In genomic region chr2:42495611-42496010, GRCh38 we compare ENCODE assay signal across 15 cellular contexts. TPM values are rescaled to one million over a fixed set of nuclear protein-coding genes. Genes with fewer than 3 reads are reported as not detected.
DNase-seq lines count a peak whose midpoint lies in the region; ATAC-seq and TF ChIP-seq lines count a peak whose summit lies in the region.
"Had no signal": no experiment of that assay in that cellular context is flagged by ENCODE, and none has a peak within 500 bp of the region (broad histone marks: within the 10 kb centered on the region; RNA-seq: fewer than 3 reads in every experiment).

No MANE protein-coding gene starts in this region.

- no peak for TF ChIP-seq POLR2A in HCT116 (IDR thresholded peaks at IDR 0.05; ENCODE audit: borderline replicate concordance, extremely low read depth, insufficient read depth, insufficient read length)

- intact Hi-C loops in HCT116 (cut with micrococcal nuclease) (loop anchor here (1.0 to 10.0 kb wide), 2 partner anchors 168 to 279 kb away; no protein-coding TSS in a partner anchor), OCI-LY7 (cut with micrococcal nuclease; ENCODE audit: unreplicated experiment) (loop anchor here (1.0 to 5.0 kb wide), 5 partner anchors 51 to 277 kb away; partner anchors contain the start of gene MTA3)

- H3K27me3 ChIP-seq in BLaER1 (peaks cover 10% of the 10 kb centered on the region; the same call in 1 of the 2 replicates), HCT116 (ENCODE audit: insufficient read depth, low read length) (no peaks in the 10 kb centered on the region), endodermal cell (ENCODE audit: control insufficient read depth, insufficient read depth, low read length, poor library complexity, severe bottlenecking) (peaks cover 48% of the 10 kb centered on the region)

- peaks cover 13% of the 10 kb centered on the region; the same call in 1 of the 2 replicates for H3K4me1 ChIP-seq in BLaER1
- peaks cover 0 to 21% of the 10 kb centered on the region in 2 experiments; a peak in 3 of 4 replicates for H3K4me1 ChIP-seq in HCT116 (ENCODE audit: control insufficient read depth in 1 of 2, insufficient read depth in 2 of 2, low read length in 2 of 2)
- peaks cover 10% of the 10 kb centered on the region for H3K4me1 ChIP-seq in OCI-LY7 (ENCODE audit: insufficient read depth, low read length, poor library complexity, severe bottlenecking)
- no peaks in the 10 kb centered on the region for H3K4me1 ChIP-seq in endodermal cell (ENCODE audit: control insufficient read depth, insufficient read depth, low read length)

- RAD21 ChIA-PET in HCT116 (lab: Charles Lee; ENCODE audit: low non-redundant PET in 1 of 2, low total read pairs in 2 of 2, uncharacterized antibody in 2 of 2, unreplicated experiment in 2 of 2) = no interaction called here

- H3K36me3 Mint-ChIP-seq in endodermal cell (ENCODE audit: low read depth) = no peaks in the 10 kb centered on the region
- H3K36me3 Mint-ChIP-seq: naive thymus-derived CD4-positive, alpha-beta T cell had no signal

- H4K20me1 ChIP-seq in BLaER1 (no peaks in the 10 kb centered on the region), HCT116 (ENCODE audit: insufficient read depth) (no peaks in the 10 kb centered on the region), OCI-LY7 (ENCODE audit: insufficient read depth, low read length) (no peaks in the 10 kb centered on the region)

- TF ChIP-seq CTCF in HCT116 (IDR thresholded peaks at IDR 0.05 in 2 of 3, conservative IDR thresholded peaks at IDR 0.05 in 1 of 3; ENCODE audit: borderline replicate concordance in 1 of 3, insufficient read depth in 1 of 3, low read depth in 2 of 3, low read length in 2 of 3) (no peak), OCI-LY7 (conservative IDR thresholded peaks at IDR 0.05; ENCODE audit: low read length) (no peak), endodermal cell (conservative IDR thresholded peaks at IDR 0.05) (no peak)

- H3K4me3 Mint-ChIP-seq in endodermal cell = no peak overlapping the region

- no peak for ATAC-seq in HCT116
- no peak for ATAC-seq in HG02798 (IDR thresholded peaks at IDR 0.05; ENCODE audit: poor library complexity, unreplicated experiment)
- no peak for ATAC-seq in GM19467 (IDR thresholded peaks at IDR 0.05; ENCODE audit: unreplicated experiment)

- H3K27me3 Mint-ChIP-seq in endodermal cell (ENCODE audit: insufficient read depth) = peaks cover 33% of the 10 kb centered on the region

- DNase-seq in HCT116 (ENCODE audit: low read depth, low spot score) (no peak), OCI-LY7 (ENCODE audit: low spot score) (no peak), endodermal cell (no peak), EL (no peak), GM19238 (ENCODE audit: insufficient read length, low spot score) (no peak)

- no peak overlapping the region; the same call in 1 of the 2 replicates for H3K4me3 ChIP-seq in BLaER1
- H3K4me3 ChIP-seq in HCT116 (replicated peaks in 1 of 2; ENCODE audit: low read depth in 1 of 2, low read length in 2 of 2) = peak overlapping the region in 1 of 2 experiments; percentile 68; a peak in 1 of 4 replicates
- peak overlapping the region; percentile 72 for H3K4me3 ChIP-seq in OCI-LY7 (ENCODE audit: low read depth, low read length, poor library complexity, severe bottlenecking)
- H3K4me3 ChIP-seq in endodermal cell (ENCODE audit: low read length) = peak overlapping the region; percentile 80

- H3K9me2 ChIP-seq in HCT116 (ENCODE audit: insufficient read depth) (no peaks in the 10 kb centered on the region), OCI-LY7 (ENCODE audit: insufficient read depth, low read length) (no peaks in the 10 kb centered on the region)

- H3K9me3 ChIP-seq in BLaER1 (no peaks in the 10 kb centered on the region), HCT116 (ENCODE audit: control insufficient read depth in 1 of 2, insufficient read depth in 1 of 2, low read depth in 1 of 2, low read length in 2 of 2) (no peaks in the 10 kb centered on the region), OCI-LY7 (ENCODE audit: low read length) (no peaks in the 10 kb centered on the region), endodermal cell (ENCODE audit: control insufficient read depth, low read length) (no peaks in the 10 kb centered on the region)

- no peaks in the 10 kb centered on the region for H3K79me2 ChIP-seq in HCT116 (ENCODE audit: insufficient read depth, low read length)
- H3K79me2 ChIP-seq in OCI-LY7 (ENCODE audit: insufficient read depth, low read depth, low read length) = no peaks in the 10 kb centered on the region

- H3K27ac Mint-ChIP-seq in endodermal cell = no peak overlapping the region
- H3K27ac Mint-ChIP-seq: activated CD4-positive, alpha-beta memory T cell treated with anti-CD3 and anti-CD28 coated beads, Interleukin-2, amount 10 ng/mL, durations not matched to agents 7 days and 5 days had no signal

- CTCF ChIA-PET in HCT116 (lab: Charles Lee) = no interaction called here
- CTCF ChIA-PET in OCI-LY7 (lab: Charles Lee; ENCODE audit: unreplicated experiment) = no interaction called here

- BruUV-seq in HCT116 (replicated peaks; lab: Mats Ljungman, UMichigan) (TSS peak; percentile 48), OCI-LY7 (replicated peaks; lab: Mats Ljungman, UMichigan) (no TSS peak)

- no peak for TF ChIP-seq RAD21 in HCT116 (IDR thresholded peaks at IDR 0.05; ENCODE audit: low read depth)

- H3K36me3 ChIP-seq in BLaER1 (no peaks in the 10 kb centered on the region), HCT116 (ENCODE audit: control insufficient read depth in 1 of 2, insufficient read depth in 2 of 2, low read length in 2 of 2) (no peaks in the 10 kb centered on the region), OCI-LY7 (ENCODE audit: insufficient read depth, low read length) (no peaks in the 10 kb centered on the region), endodermal cell (ENCODE audit: control insufficient read depth, insufficient read depth, low read length) (no peaks in the 10 kb centered on the region)
- H3K36me3 ChIP-seq: cardiac muscle cell, Peyer's patch had no signal

- H2AFZ ChIP-seq in HCT116 (ENCODE audit: low read depth, low read length, poor library complexity, severe bottlenecking) = peak overlapping the region; percentile 59
- peak overlapping the region; percentile 93 for H2AFZ ChIP-seq in OCI-LY7 (ENCODE audit: low read length)

- H3K4me1 Mint-ChIP-seq in endodermal cell = peaks cover 8% of the 10 kb centered on the region

- H3K4me2 ChIP-seq in BLaER1 = peak overlapping the region; percentile 99; the same call in 1 of the 2 replicates
- H3K4me2 ChIP-seq in HCT116 (ENCODE audit: low read length) = peak overlapping the region; percentile 100
- peak overlapping the region; percentile 93 for H3K4me2 ChIP-seq in OCI-LY7 (ENCODE audit: low read length)

- POLR2A ChIA-PET in HCT116 (lab: Charles Lee) (no interaction called here), OCI-LY7 (lab: Charles Lee) (interaction anchor here (0.6 to 1.4 kb wide), 5 partner anchors 11 to 177 kb away, joined by 3 to 6 read pairs (median 4); no protein-coding TSS in a partner anchor)

- H3K9me3 Mint-ChIP-seq in endodermal cell = no peaks in the 10 kb centered on the region
- H3K9me3 Mint-ChIP-seq: activated CD4-positive, alpha-beta memory T cell treated with anti-CD3 and anti-CD28 coated beads, Interleukin-2, amount 10 ng/mL, durations not matched to agents 7 days and 5 days; activated T-helper 1 cell treated with anti-CD3 and anti-CD28 coated beads, Interleukin-12 subunit alpha, Interleukin-12 subunit beta, Interleukin-2, Interleukin-4 antibody, amounts not matched to agents 30 ng/mL and 10 ng/mL and 1 ng/mL, durations not matched to agents 14 hours and 24 hours and 36 hours; naive thymus-derived CD4-positive, alpha-beta T cell had no signal

- H3K9ac ChIP-seq in BLaER1 (no peak overlapping the region), HCT116 (ENCODE audit: low read length) (0 out of 2 replicates have a peak overlapping the region, but pooled peaks have one; percentile 16), endodermal cell (ENCODE audit: extremely low read depth, low read length, poor library complexity, severe bottlenecking) (no peak overlapping the region)

- 80 to 89% methylated on average over 5 to 6 of the region's 6 CpGs for WGBS in endodermal cell (ENCODE audit: insufficient coverage in 1 of 2, insufficient read length in 1 of 2), 2 experiments

- H3K27ac ChIP-seq in BLaER1 = no peak overlapping the region
- H3K27ac ChIP-seq in HCT116 (ENCODE audit: low read depth, low read length) = no peak overlapping the region
- H3K27ac ChIP-seq in OCI-LY7 (ENCODE audit: low read depth, low read length, poor library complexity, severe bottlenecking) = peak overlapping the region; percentile 15
- no peak overlapping the region for H3K27ac ChIP-seq in endodermal cell (ENCODE audit: low read depth, low read length)
- H3K27ac ChIP-seq: cardiac muscle cell, Peyer's patch had no signal

TF ChIP-seq in HCT116, 20 proteins besides CTCF, POLR2A, EP300 and RAD21 (continues in another document):
- TF ChIP-seq YY1 (IDR thresholded peaks at IDR 0.05; ENCODE audit: extremely low read depth, insufficient replicate concordance, low read depth, low read length) = no peak
- TF ChIP-seq MAX (IDR thresholded peaks at IDR 0.05) = no peak

RNA-seq across cellular contexts. Expression of gene KCNG3, which starts 1.8 kb away (rescaled TPM):
- total RNA-seq in HCT116 (2021; ENCODE audit: unreplicated experiment) = 1.5 TPM
- 0.20 and 0.27 TPM in 2 replicates for polyA plus RNA-seq in HCT116 (2012)
- total RNA-seq in OCI-LY7 (2014; rRNA removed; shearing (Covaris generic)) = 0.18 and 0.19 TPM in 2 replicates
- total RNA-seq in OCI-LY7 (2022) = 0.08 and 0.17 TPM in 2 replicates
- 1 to 10 TPM in 1 of 2 donors, under 1 TPM in 1; 0.84 to 1.5 TPM for total RNA-seq in endodermal cell
- polyA plus RNA-seq in endodermal cell (2013, experiment 1 of 2) = 0.64 TPM
- polyA plus RNA-seq in endodermal cell (2013, experiment 2 of 2) = 0.50 TPM
- total RNA-seq: activated CD4-positive, alpha-beta memory T cell treated with anti-CD3 and anti-CD28 coated beads, Interleukin-2, amount 10 ng/mL, durations not matched to agents 7 days and 5 days; fibroblast of lung; lung microvascular endothelial cell had no signal
- polyA plus RNA-seq: cardiac muscle cell had no signal
